In genomic region chr21:43611598-43612369, GRCh38 we compare ENCODE assay signal across 8 cellular contexts. TPM values are rescaled to one million over a fixed set of nuclear protein-coding genes. Genes with fewer than 3 reads are reported as not detected.
DNase-seq lines count a peak whose midpoint lies in the region; ATAC-seq and TF ChIP-seq lines count a peak whose summit lies in the region.

No MANE protein-coding gene starts in this region.

- H3K4me1 ChIP-seq in breast epithelium = peaks cover 3 to 4% of the 10 kb centered on the region in 2 donors
- no peaks in the 10 kb centered on the region for H3K4me1 ChIP-seq in thoracic aorta (ENCODE audit: control insufficient read depth in 1 of 2, low read depth in 2 of 2)

- H3K9me3 ChIP-seq in AG04450 (ENCODE audit: control insufficient read depth, insufficient read depth, low read length) = no peaks in the 10 kb centered on the region
- H3K9me3 ChIP-seq in breast epithelium = no peaks in the 10 kb centered on the region
- H3K9me3 ChIP-seq in thoracic aorta = no peaks in the 10 kb centered on the region

- POLR2A ChIA-PET in AG04450 (lab: Yijun Ruan, JAX) = interaction anchor here (1.4 kb wide), 1 partner anchor 13 kb away, joined by 3 read pairs; no protein-coding TSS in a partner anchor

- H3K4me3 ChIP-seq in AG04450 (ENCODE audit: low read depth, low read length) = no peak overlapping the region
- H3K4me3 ChIP-seq in breast epithelium = no peak overlapping the region
- no peak overlapping the region for H3K4me3 ChIP-seq in thoracic aorta

- no peaks in the 10 kb centered on the region for H3K36me3 ChIP-seq in breast epithelium
- no peaks in the 10 kb centered on the region for H3K36me3 ChIP-seq in thoracic aorta

- CTCF ChIA-PET in AG04450 (lab: Charles Lee) = interaction anchor here (0.9 to 4.2 kb wide), 17 partner anchors 8 to 620 kb away, joined by 3 to 35 read pairs (median 6); no protein-coding TSS in a partner anchor

- no peaks in the 10 kb centered on the region for H3K27me3 ChIP-seq in AG04450 (ENCODE audit: control insufficient read depth, insufficient read depth, low read length)
- no peaks in the 10 kb centered on the region for H3K27me3 ChIP-seq in breast epithelium
- H3K27me3 ChIP-seq in thoracic aorta (replicated peaks; ENCODE audit: insufficient read depth) = no peaks in the 10 kb centered on the region

- intact Hi-C loops in breast epithelium (cut with DNase I; ENCODE audit: low total_unique reads) = loop anchor here (2.0 kb wide), 1 partner anchor 15 kb away; no protein-coding TSS in a partner anchor

- no peak for ATAC-seq in thoracic aorta (ENCODE audit: insufficient number of reproducible peaks, low FRiP score, low read depth)

- TF ChIP-seq POLR2A in breast epithelium (IDR thresholded peaks at IDR 0.05) = no peak

- H3K27ac ChIP-seq in AG04450 (ENCODE audit: low read depth, low read length) (peak overlapping the region; percentile 69), breast epithelium (peak overlapping the region; percentile 11 to 48), thoracic aorta (no peak overlapping the region)

- TF ChIP-seq CTCF in AG04450 (IDR thresholded peaks at IDR 0.05; ENCODE audit: low read depth, low read length) (peak; percentile 91), GM12874 (IDR thresholded peaks at IDR 0.05; ENCODE audit: insufficient read depth, low read depth, low read length) (peak; percentile 78), breast epithelium (IDR thresholded peaks at IDR 0.05) (peak in 2 of 3 donors; percentile 55 to 64), thoracic aorta (IDR thresholded peaks at IDR 0.05) (peak; percentile 60)

- peak; percentile 82 for DNase-seq in AG04450 (ENCODE audit: low read depth, low spot score)
- DNase-seq in NOMO-1 (lab: John Stamatoyannopoulos, UW; ENCODE audit: unreplicated experiment in 2 of 2) = peak; percentile 4 to 23
- DNase-seq in breast epithelium (ENCODE audit: low spot score in 2 of 2) = peak; percentile 66 to 67
- DNase-seq in kidney glomerular epithelial cell (lab: John Stamatoyannopoulos, UW) = peak; percentile 48
- DNase-seq in thoracic aorta (ENCODE audit: low spot score) = no peak
- no peak for DNase-seq in GOT3 (lab: John Stamatoyannopoulos, UW)
- DNase-seq in HPDE6-E6E7 (ENCODE audit: extremely low spot score) = no peak

RNA-seq across cellular contexts. Expression of gene HSF2BP, which starts 47.5 kb away (rescaled TPM):
- 1.0 and 1.1 TPM in 2 replicates for polyA plus RNA-seq in AG04450 (2011; rRNA removed)
- polyA minus RNA-seq in AG04450 (2011; rRNA and poly(A)+ RNA removed) = 0.39 and 0.51 TPM in 2 replicates
- total RNA-seq in breast epithelium (1 to 10 TPM in 2 of 3 donors, under 1 TPM in 1; 0.32 to 1.8 (median 1.3) TPM), thoracic aorta (under 1 TPM in 1 of 2 donors, not detected in 1; 0.78 TPM)

RNA-seq across cellular contexts. Expression of gene RRP1B, which starts 47.6 kb away (rescaled TPM):
- polyA plus RNA-seq in AG04450 (2011; rRNA removed) = 15.4 and 17.4 TPM in 2 replicates
- 17.3 and 17.8 TPM in 2 replicates for polyA minus RNA-seq in AG04450 (2011; rRNA and poly(A)+ RNA removed)
- total RNA-seq in breast epithelium = 10 to 100 TPM; 17.1 to 22.6 (median 22.1) TPM
- total RNA-seq in thoracic aorta = 10 to 100 TPM; 17.6 to 31.5 TPM

Comparison
In these comparisons a context has a peak if more than half of its experiments do, and no peak if none do; other contexts are left out.
1. DNase-seq: peak in AG04450 (single experiment), NOMO-1 (2 of 2), breast epithelium (2 of 2) and kidney glomerular epithelial cell (single experiment); none in thoracic aorta (single experiment), GOT3 (single experiment) and HPDE6-E6E7 (single experiment).
2. H3K27ac ChIP-seq: peak in AG04450 (single experiment) and breast epithelium (2 of 2); none in thoracic aorta (0 of 2).
3. Peak in every context shown above with its lines, with median percentiles within 50 percentile points of each other: CTCF ChIP-seq.